ENCODE assay signal across 15 cellular contexts in genomic region chr14:100645986-100646314, GRCh38. TPM values are rescaled to one million over a fixed set of nuclear protein-coding genes. Genes with fewer than 3 reads are reported as not detected.
DNase-seq lines count a peak whose midpoint lies in the region; ATAC-seq and TF ChIP-seq lines count a peak whose summit lies in the region.
"Had no signal": no experiment of that assay in that cellular context is flagged by ENCODE, and none has a peak within 500 bp of the region (broad histone marks: within the 10 kb centered on the region; RNA-seq: fewer than 3 reads in every experiment).

No MANE protein-coding gene starts in this region.

- H3K4me3 ChIP-seq in BLaER1 (no peak overlapping the region), Loucy (ENCODE audit: low read length, poor library complexity, severe bottlenecking) (no peak overlapping the region)
- H3K4me3 ChIP-seq: coronary artery, gastrocnemius medialis, ovary, SJSA1 had no signal

- H3K36me3 ChIP-seq in BLaER1 (no peaks in the 10 kb centered on the region), Loucy (ENCODE audit: insufficient read depth, low read length) (no peaks in the 10 kb centered on the region)
- H3K36me3 ChIP-seq: gastrocnemius medialis, ovary, SJSA1 had no signal

- peak; percentile 37; the same call in 1 of the 2 replicates for TF ChIP-seq CTCF in Loucy (conservative IDR thresholded peaks at IDR 0.05; ENCODE audit: low read length)
- no peak for TF ChIP-seq CTCF in brain (conservative IDR thresholded peaks at IDR 0.05)

- peaks cover 44% of the 10 kb centered on the region for H3K27me3 Mint-ChIP-seq in T-helper 1 cell treated with Interleukin-12 subunit alpha and Interleukin-12 subunit beta and Interleukin-4 antibody, amounts not matched to agents 30 μg/mL and 1 μg/mL, for 36 hours (ENCODE audit: low read depth)
- peaks cover 4% of the 10 kb centered on the region for H3K27me3 Mint-ChIP-seq in brain

- H3K9ac ChIP-seq in BLaER1: no peak overlapping the region
- peak overlapping the region; percentile 66 for H3K9ac ChIP-seq in Loucy (ENCODE audit: low read depth, low read length, poor library complexity, severe bottlenecking)

- no peaks in the 10 kb centered on the region for H3K9me2 ChIP-seq in Loucy (replicated peaks; ENCODE audit: low read depth, low read length)

- H3K9me3 Mint-ChIP-seq in T-helper 1 cell treated with Interleukin-12 subunit alpha and Interleukin-12 subunit beta and Interleukin-4 antibody, amounts not matched to agents 30 μg/mL and 1 μg/mL, for 36 hours: peaks cover 6% of the 10 kb centered on the region
- H3K9me3 Mint-ChIP-seq in brain: peaks cover 0 to 10% (median 6%) of the 10 kb centered on the region in 5 experiments
- H3K9me3 Mint-ChIP-seq: activated CD4-positive, alpha-beta T cell treated with anti-CD3 and anti-CD28 coated beads, Interleukin-2, amount 10 ng/mL, durations not matched to agents 24 days and 14 days; GM23338 had no signal

- H4K20me1 ChIP-seq in BLaER1 (no peaks in the 10 kb centered on the region; the same call in 1 of the 2 replicates), Loucy (ENCODE audit: insufficient read depth, low read length, poor library complexity, severe bottlenecking) (no peaks in the 10 kb centered on the region)

- CTCF ChIA-PET in HEK293T (lab: Yijun Ruan, JAX): interaction anchor here (0.7 to 2.5 kb wide), 26 partner anchors 9 to 268 kb away, joined by 3 to 56 read pairs (median 4); no protein-coding TSS in a partner anchor

- DNase-seq in T-helper 1 cell (no peak), HEK293T (ENCODE audit: extremely low spot score) (no peak), activated gamma-delta T cell treated with Interleukin-2 at 50 U/mL for 16 hours (no peak)

- H3K27ac Mint-ChIP-seq in T-helper 1 cell treated with Interleukin-12 subunit alpha and Interleukin-12 subunit beta and Interleukin-4 antibody, amounts not matched to agents 30 μg/mL and 1 μg/mL, for 36 hours: peak overlapping the region; percentile 56
- peak overlapping the region; percentile 4 to 69 (median 47) for H3K27ac Mint-ChIP-seq in brain
- H3K27ac Mint-ChIP-seq: activated CD4-positive, alpha-beta T cell treated with anti-CD3 and anti-CD28 coated beads, Interleukin-2, amount 10 ng/mL, durations not matched to agents 24 days and 14 days; GM23338 had no signal

- ATAC-seq in GM18511 (IDR thresholded peaks at IDR 0.05; ENCODE audit: unreplicated experiment): no peak

- H3K27ac ChIP-seq in BLaER1: no peak overlapping the region
- H3K27ac ChIP-seq: coronary artery, gastrocnemius medialis, ovary, SJSA1 had no signal

- peak overlapping the region; percentile 54 for H2AFZ ChIP-seq in Loucy (ENCODE audit: low read length)

- no peaks in the 10 kb centered on the region for H3K79me2 ChIP-seq in Loucy (ENCODE audit: insufficient read depth, low read length)

- peaks cover 38% of the 10 kb centered on the region for H3K4me1 Mint-ChIP-seq in T-helper 1 cell treated with Interleukin-12 subunit alpha and Interleukin-12 subunit beta and Interleukin-4 antibody, amounts not matched to agents 30 μg/mL and 1 μg/mL, for 36 hours (ENCODE audit: low read depth)
- peaks cover 20% of the 10 kb centered on the region for H3K4me1 Mint-ChIP-seq in brain

- H3K4me2 ChIP-seq in BLaER1 (peak overlapping the region; percentile 78; the same call in 1 of the 2 replicates), Loucy (ENCODE audit: low read depth, low read length, poor library complexity, severe bottlenecking) (peak overlapping the region; percentile 72)

- peak overlapping the region; percentile 62 for H3K4me3 Mint-ChIP-seq in T-helper 1 cell treated with Interleukin-12 subunit alpha and Interleukin-12 subunit beta and Interleukin-4 antibody, amounts not matched to agents 30 μg/mL and 1 μg/mL, for 36 hours
- no peak overlapping the region for H3K4me3 Mint-ChIP-seq in brain
- H3K4me3 Mint-ChIP-seq: naive B cell had no signal

- POLR2A ChIA-PET in HEK293T (lab: Yijun Ruan, JAX): interaction anchor here (0.8 to 1.7 kb wide), 3 partner anchors 121 to 260 kb away, joined by 3 to 7 read pairs (median 4); no protein-coding TSS in a partner anchor

- H3K4me1 ChIP-seq in BLaER1 (peaks cover 31% of the 10 kb centered on the region), Loucy (ENCODE audit: insufficient read depth, low read length, poor library complexity, severe bottlenecking) (peaks cover 38% of the 10 kb centered on the region)
- H3K4me1 ChIP-seq: gastrocnemius medialis, SJSA1 had no signal

- H3K9me3 ChIP-seq in BLaER1 (no peaks in the 10 kb centered on the region), Loucy (ENCODE audit: insufficient read depth, low read depth, low read length) (no peaks in the 10 kb centered on the region)
- H3K9me3 ChIP-seq: gastrocnemius medialis, ovary, SJSA1 had no signal

- peaks cover 5% of the 10 kb centered on the region; the same call in 1 of the 2 replicates for H3F3A ChIP-seq in Loucy (ENCODE audit: low read depth)

- H3K36me3 Mint-ChIP-seq in T-helper 1 cell treated with Interleukin-12 subunit alpha and Interleukin-12 subunit beta and Interleukin-4 antibody, amounts not matched to agents 30 μg/mL and 1 μg/mL, for 36 hours (ENCODE audit: low read depth): no peaks in the 10 kb centered on the region
- peaks cover 4% of the 10 kb centered on the region for H3K36me3 Mint-ChIP-seq in brain
- H3K36me3 Mint-ChIP-seq: naive B cell had no signal

- H3K27me3 ChIP-seq in BLaER1: no peaks in the 10 kb centered on the region
- no peaks in the 10 kb centered on the region for H3K27me3 ChIP-seq in Loucy (ENCODE audit: insufficient read depth, low read length, poor library complexity, severe bottlenecking)
- H3K27me3 ChIP-seq: gastrocnemius medialis, ovary, SJSA1 had no signal

TF ChIP-seq in HEK293T, 16 proteins besides CTCF, POLR2A, EP300 and RAD21:
- TF ChIP-seq HDGF (IDR thresholded peaks at IDR 0.05; ENCODE audit: borderline replicate concordance) (no peak), ZNF384 (IDR thresholded peaks at IDR 0.05) (no peak), PKNOX1 (IDR thresholded peaks at IDR 0.05) (no peak), TARDBP (IDR thresholded peaks at IDR 0.05) (no peak), FOXA1 (IDR thresholded peaks at IDR 0.05) (no peak), SUZ12 (IDR thresholded peaks at IDR 0.05) (no peak), ELF4 (IDR thresholded peaks at IDR 0.05) (no peak)

RNA-seq across cellular contexts. Expression of gene BEGAIN, which starts 58.7 kb away (rescaled TPM):
- polyA plus RNA-seq in brain (ENCODE audit: insufficient read depth, low read depth, low replicate concordance): 19.3 TPM
